8 cellular contexts compared by ENCODE assay signal in the genomic region with DNA sequence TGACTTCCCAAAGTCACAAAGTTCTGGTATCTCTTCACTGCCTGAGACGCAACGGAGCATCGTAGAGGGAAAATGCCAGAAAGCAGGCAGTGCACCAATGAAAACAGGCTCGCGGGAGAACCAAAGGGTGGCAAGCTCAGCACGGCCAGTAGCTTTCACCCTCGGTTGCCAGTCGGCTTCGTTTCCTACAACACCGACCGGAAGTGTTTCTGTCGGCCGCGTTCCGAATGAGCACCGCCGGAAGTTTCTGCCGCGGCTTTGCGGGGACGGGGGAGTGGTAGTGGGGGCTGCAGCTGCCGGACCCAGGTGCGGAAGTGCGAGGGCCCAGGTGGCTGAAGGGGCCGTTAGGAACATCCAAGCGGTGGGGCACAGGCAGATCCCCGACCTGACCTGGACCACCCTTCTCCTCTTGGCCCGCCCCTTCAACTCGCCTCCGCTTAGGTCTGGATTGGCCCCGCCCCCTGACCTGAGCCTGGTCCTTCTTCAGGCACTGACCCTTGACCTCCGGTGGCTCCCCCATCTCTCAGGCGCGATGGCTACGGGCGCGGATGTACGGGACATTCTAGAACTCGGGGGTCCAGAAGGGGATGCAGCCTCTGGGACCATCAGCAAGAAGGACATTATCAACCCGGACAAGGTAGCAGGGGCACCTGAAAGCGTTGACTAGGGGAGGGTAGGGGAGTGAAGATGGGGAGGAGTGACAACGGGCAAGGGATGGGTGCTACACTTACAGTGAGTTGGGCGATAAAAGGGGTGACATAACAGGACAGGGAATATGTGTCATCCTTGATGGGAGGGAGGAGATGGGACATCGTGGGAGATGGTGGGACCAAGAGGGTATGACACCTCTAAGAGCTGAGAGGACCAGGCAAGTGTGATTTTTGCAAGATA. TPM values are rescaled to one million over a fixed set of nuclear protein-coding genes. Genes with fewer than 3 reads are reported as not detected.
A peak's percentile ranks its signal among the peaks of the same experiment; 100 is the strongest.
DNase-seq lines count a peak whose midpoint lies in the region; ATAC-seq and TF ChIP-seq lines count a peak whose summit lies in the region.

TSS of gene DMAP1 (plus strand) at position 250 of the 891 bp plus-strand sequence. CDS start at position 533, 283 bp downstream.

- no peaks in the 10 kb centered on the region; the same call in 1 of the 2 replicates for H4K20me1 ChIP-seq in GM23338 (replicated peaks; ENCODE audit: insufficient read depth)

- peak within 1 kb of the TSS; percentile 97 for H2AFZ ChIP-seq in GM23338

- no peaks in the 10 kb centered on the region for H3K9me2 ChIP-seq in GM23338 (ENCODE audit: insufficient read depth)

- H3K9me3 ChIP-seq in MG63 (no peaks in the 10 kb centered on the region), stomach (no peaks in the 10 kb centered on the region)

- TF ChIP-seq CTCF in GM23338 (conservative IDR thresholded peaks at IDR 0.05; ENCODE audit: low read depth in 2 of 2): peak in 1 of 2 experiments; percentile 33; a peak in 2 of 4 replicates
- TF ChIP-seq CTCF in foreskin fibroblast (IDR thresholded peaks at IDR 0.05; ENCODE audit: low read depth, low read length): no peak
- TF ChIP-seq CTCF in neural crest cell (conservative IDR thresholded peaks at IDR 0.05): no peak
- TF ChIP-seq CTCF in stomach (IDR thresholded peaks at IDR 0.05): peak in 1 of 7 experiments; percentile 43

- no peaks in the 10 kb centered on the region for H3K9me3 Mint-ChIP-seq in GM23338
- H3K9me3 Mint-ChIP-seq in neural crest cell: no peaks in the 10 kb centered on the region

- ATAC-seq in GM23338: peak; percentile 90

- no peaks in the 10 kb centered on the region for H3F3A ChIP-seq in GM23338 (replicated peaks; ENCODE audit: low read depth)

- peaks cover 11% of the 10 kb centered on the region; the same call in 1 of the 2 replicates for H3K27me3 ChIP-seq in GM23338 (ENCODE audit: insufficient read depth)
- H3K27me3 ChIP-seq in MG63: no peaks in the 10 kb centered on the region
- no peaks in the 10 kb centered on the region for H3K27me3 ChIP-seq in stomach

- H3K4me3 Mint-ChIP-seq in GM23338: peak within 1 kb of the TSS; percentile 90
- peak within 1 kb of the TSS; percentile 92 for H3K4me3 Mint-ChIP-seq in neural crest cell

- H3K36me3 Mint-ChIP-seq in GM23338 (ENCODE audit: low read depth) (peaks cover 27% of the 10 kb centered on the region), neural crest cell (ENCODE audit: low read depth) (peaks cover 4% of the 10 kb centered on the region)

- DNase-seq in DMS53 (lab: John Stamatoyannopoulos, UW) (peak; percentile 94), GM23338 (ENCODE audit: low spot score) (peak; percentile 94), MG63 (peak; percentile 76), SIG-M5 (lab: John Stamatoyannopoulos, UW) (peak; percentile 44), activated gamma-delta T cell (lab: John Stamatoyannopoulos, UW) (peak; percentile 52), foreskin fibroblast (peak; percentile 69 to 91), neural crest cell (ENCODE audit: low read depth, low spot score) (peak; percentile 85), stomach (peak; percentile 86)

- H3K4me3 ChIP-seq in GM23338 (peak within 1 kb of the TSS; percentile 99), MG63 (peak within 1 kb of the TSS; percentile 84), foreskin fibroblast (ENCODE audit: low read depth in 1 of 2, low read length in 2 of 2) (peak within 1 kb of the TSS; percentile 87 to 98), stomach (peak within 1 kb of the TSS; percentile 80 to 97 (median 88))

- H3K4me1 ChIP-seq in GM23338 (ENCODE audit: insufficient read depth) (peaks cover 14% of the 10 kb centered on the region), stomach (peaks cover 9 to 39% (median 21%) of the 10 kb centered on the region in 4 donors)

- no peak for TF ChIP-seq POLR2A in stomach (IDR thresholded peaks at IDR 0.05)

- H3K4me1 Mint-ChIP-seq in GM23338 (peaks cover 8% of the 10 kb centered on the region), neural crest cell (peaks cover 28% of the 10 kb centered on the region)

- intact Hi-C loops in stomach (cut with DNase I; ENCODE audit: low total_unique reads): no loop called here

- H3K27ac ChIP-seq in GM23338 (ENCODE audit: low read depth): no peak within 1 kb of the TSS
- H3K27ac ChIP-seq in stomach: peak within 1 kb of the TSS; percentile 73 to 89 (median 78)

- H3K79me2 ChIP-seq in GM23338 (replicated peaks; ENCODE audit: insufficient read depth): peaks cover 6% of the 10 kb centered on the region; the same call in 1 of the 2 replicates

- H3K36me3 ChIP-seq in GM23338 (ENCODE audit: insufficient read depth): peaks cover 8% of the 10 kb centered on the region; the same call in 1 of the 2 replicates
- H3K36me3 ChIP-seq in MG63: peaks cover 39% of the 10 kb centered on the region
- peaks cover 4 to 40% (median 31%) of the 10 kb centered on the region in 4 donors for H3K36me3 ChIP-seq in stomach

- H3K27ac Mint-ChIP-seq in GM23338 (0 out of 2 replicates have a peak within 1 kb of the TSS, but pooled peaks have one; percentile 49), neural crest cell (ENCODE audit: unreplicated experiment) (peak within 1 kb of the TSS; percentile 48)

- H3K27me3 Mint-ChIP-seq in GM23338 (ENCODE audit: insufficient read depth, low read depth, poor library complexity) (peaks cover 16% of the 10 kb centered on the region), neural crest cell (ENCODE audit: low read depth) (peaks cover 2% of the 10 kb centered on the region)

- H3K4me2 ChIP-seq in GM23338: peak within 1 kb of the TSS; percentile 98

- 1% methylated on average over 41 to 44 of the region's 44 CpGs for WGBS in stomach, 5 donors

- no peak for TF ChIP-seq EP300 in stomach (IDR thresholded peaks at IDR 0.05)

TF ChIP-seq in GM23338, 12 proteins besides CTCF, POLR2A, EP300 and RAD21:
- TF ChIP-seq ETS1 (IDR thresholded peaks at IDR 0.05) (peak; percentile 86), CREB1 (CRISPR knock-in tag; IDR thresholded peaks at IDR 0.05; ENCODE audit: low read depth) (peak; percentile 80), ZNF114 (CRISPR knock-in tag; IDR thresholded peaks at IDR 0.05) (peak; percentile 86; the same call in 1 of the 2 replicates), JUNB (IDR thresholded peaks at IDR 0.05; ENCODE audit: unreplicated experiment) (peak; percentile 20), EZH2 (IDR thresholded peaks at IDR 0.05; ENCODE audit: low read depth, unreplicated experiment) (no peak), POLR2AphosphoS5 (IDR thresholded peaks at IDR 0.05; ENCODE audit: low read depth) (peak; percentile 73), ZNF331 (CRISPR knock-in tag; IDR thresholded peaks at IDR 0.05; ENCODE audit: low read depth) (peak; percentile 30; the same call in 1 of the 2 replicates)
- TF ChIP-seq, protein P1, sequence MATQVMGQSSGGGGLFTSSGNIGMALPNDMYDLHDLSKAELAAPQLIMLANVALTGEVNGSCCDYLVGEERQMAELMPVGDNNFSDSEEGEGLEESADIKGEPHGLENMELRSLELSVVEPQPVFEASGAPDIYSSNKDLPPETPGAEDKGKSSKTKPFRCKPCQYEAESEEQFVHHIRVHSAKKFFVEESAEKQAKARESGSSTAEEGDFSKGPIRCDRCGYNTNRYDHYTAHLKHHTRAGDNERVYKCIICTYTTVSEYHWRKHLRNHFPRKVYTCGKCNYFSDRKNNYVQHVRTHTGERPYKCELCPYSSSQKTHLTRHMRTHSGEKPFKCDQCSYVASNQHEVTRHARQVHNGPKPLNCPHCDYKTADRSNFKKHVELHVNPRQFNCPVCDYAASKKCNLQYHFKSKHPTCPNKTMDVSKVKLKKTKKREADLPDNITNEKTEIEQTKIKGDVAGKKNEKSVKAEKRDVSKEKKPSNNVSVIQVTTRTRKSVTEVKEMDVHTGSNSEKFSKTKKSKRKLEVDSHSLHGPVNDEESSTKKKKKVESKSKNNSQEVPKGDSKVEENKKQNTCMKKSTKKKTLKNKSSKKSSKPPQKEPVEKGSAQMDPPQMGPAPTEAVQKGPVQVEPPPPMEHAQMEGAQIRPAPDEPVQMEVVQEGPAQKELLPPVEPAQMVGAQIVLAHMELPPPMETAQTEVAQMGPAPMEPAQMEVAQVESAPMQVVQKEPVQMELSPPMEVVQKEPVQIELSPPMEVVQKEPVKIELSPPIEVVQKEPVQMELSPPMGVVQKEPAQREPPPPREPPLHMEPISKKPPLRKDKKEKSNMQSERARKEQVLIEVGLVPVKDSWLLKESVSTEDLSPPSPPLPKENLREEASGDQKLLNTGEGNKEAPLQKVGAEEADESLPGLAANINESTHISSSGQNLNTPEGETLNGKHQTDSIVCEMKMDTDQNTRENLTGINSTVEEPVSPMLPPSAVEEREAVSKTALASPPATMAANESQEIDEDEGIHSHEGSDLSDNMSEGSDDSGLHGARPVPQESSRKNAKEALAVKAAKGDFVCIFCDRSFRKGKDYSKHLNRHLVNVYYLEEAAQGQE (IDR thresholded peaks at IDR 0.05; ENCODE audit: unreplicated experiment): no peak
TF ChIP-seq in GM23338: peak in this region for 6.

RNA-seq across cellular contexts. Expression of gene DMAP1, which starts in this region (rescaled TPM):
- total RNA-seq in GM23338 (2014; rRNA removed; shearing (Covaris generic)): 38.8 and 40.0 TPM in 2 replicates
- polyA plus RNA-seq in GM23338 (2016; fragmentation: Nextera tagmentation; extraction: Ambion mirVana) (27.9 and 32.6 TPM in 2 replicates), stomach (10 to 100 TPM; 35.2 to 65.1 (median 49.7) TPM)
- 15.6 and 36.4 TPM in 2 replicates for total RNA-seq in MG63 (2014; rRNA removed; shearing (Covaris generic); ENCODE audit: low replicate concordance)
- total RNA-seq in neural crest cell (57.1 and 58.7 TPM in 2 replicates), stomach (100 to 1,000 TPM in 1 of 5 donors, 10 to 100 TPM in 4; 29.7 to 141 (median 90.6) TPM)

Comparison
In these comparisons a context has a peak if more than half of its experiments do, and no peak if none do; other contexts are left out.
1. DNase-seq: peak in every context shown above with its lines; median percentile 94 in DMS53; 94 in GM23338; 86 in stomach; 85 in neural crest cell; 80 in foreskin fibroblast; 76 in MG63; 52 in activated gamma-delta T cell; 44 in SIG-M5.